17 cellular contexts compared by ENCODE assay signal in the genomic region with DNA sequence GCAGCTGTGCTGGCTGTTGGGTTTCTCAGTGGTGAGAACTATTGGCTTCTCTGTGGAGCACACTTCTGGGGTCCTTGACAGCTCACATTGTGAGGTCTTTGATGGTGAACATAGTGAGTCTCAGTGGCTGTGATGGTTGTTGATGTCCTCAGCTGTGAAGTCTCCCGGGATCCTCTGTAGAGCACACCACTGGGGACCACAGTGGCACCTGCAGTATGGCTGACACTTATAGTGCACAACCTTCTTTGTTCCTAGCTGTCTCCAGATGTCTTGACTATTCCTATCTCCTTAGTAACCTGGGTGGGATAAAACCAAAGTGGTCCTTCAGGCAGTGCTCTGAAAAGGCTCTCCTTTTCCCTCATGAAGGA. TPM values are rescaled to one million over a fixed set of nuclear protein-coding genes. Genes with fewer than 3 reads are reported as not detected.
DNase-seq lines count a peak whose midpoint lies in the region; ATAC-seq, FAIRE-seq and TF ChIP-seq lines count a peak whose summit lies in the region.
"Had no signal": no experiment of that assay in that cellular context is flagged by ENCODE, and none has a peak within 500 bp of the region (broad histone marks: within the 10 kb centered on the region; RNA-seq: fewer than 3 reads in every experiment).

No MANE protein-coding gene starts in this region.

- POLR2A ChIA-PET in GM12878 (lab: Charles Lee): no interaction called here

- H3K27ac Mint-ChIP-seq in stimulated activated memory B cell treated with anti-CD40 and anti-IgM and Interleukin-4, amounts not matched to agents 10 μg/mL and 1 μg/mL and 100 μg/mL, for 72 hours: no peak overlapping the region
- H3K27ac Mint-ChIP-seq in natural killer cell treated with Interleukin-12 subunit alpha and Interleukin-12 subunit beta and Interleukin-15 and Interleukin-18, amount 100 ng/mL, for 72 hours: no peak overlapping the region
- H3K27ac Mint-ChIP-seq: CD4-positive, alpha-beta memory T cell; GM23338 had no signal

- H3K27ac ChIP-seq in DND-41 (ENCODE audit: low read length) (no peak overlapping the region), GM12878 (ENCODE audit: control insufficient read depth, insufficient read depth) (no peak overlapping the region)

- H3K4me3 ChIP-seq in DND-41 (ENCODE audit: low read depth in 1 of 2, low read length in 2 of 2) (no peak overlapping the region), GM12878 (no peak overlapping the region)
- no peak overlapping the region; the same call in 1 of the 2 replicates for H3K4me3 ChIP-seq in Jurkat, Clone E6-1 (ENCODE audit: low read length)
- H3K4me3 ChIP-seq: GM23338 had no signal

- H3K27me3 Mint-ChIP-seq in stimulated activated memory B cell treated with anti-CD40 and anti-IgM and Interleukin-4, amounts not matched to agents 10 μg/mL and 1 μg/mL and 100 μg/mL, for 72 hours: peaks cover 14% of the 10 kb centered on the region
- peaks cover 13 to 18% of the 10 kb centered on the region in 2 donors for H3K27me3 Mint-ChIP-seq in natural killer cell treated with Interleukin-12 subunit alpha and Interleukin-12 subunit beta and Interleukin-15 and Interleukin-18, amount 100 ng/mL, for 72 hours

- H3K79me2 ChIP-seq in DND-41 (ENCODE audit: insufficient read depth, low read length) (no peaks in the 10 kb centered on the region), GM12878 (ENCODE audit: control insufficient read depth, insufficient read depth, low read length) (no peaks in the 10 kb centered on the region)

- DNase-seq in DND-41 (no peak), GM12878 (ENCODE audit: low read depth, low spot score) (no peak), GM19238 (ENCODE audit: insufficient read length, low spot score) (no peak)
- peak; percentile 4 for DNase-seq in Jurkat, Clone E6-1 (ENCODE audit: low read depth, low spot score)
- DNase-seq in natural killer cell treated with Interleukin-12 subunit alpha and Interleukin-12 subunit beta and Interleukin-15 and Interleukin-18, amount 100 ng/mL, for 72 hours (ENCODE audit: low spot score): no peak
- DNase-seq: C1 segment of cervical spinal cord; Calu3; CD4-positive, alpha-beta memory T cell; COR-L47; DMS53; DMS79 treated with DMSO at 0.1 percent for 48 hours; H9 had no signal

- WGBS in GM12878 (ENCODE audit: insufficient coverage, insufficient replicate concordance, low lambda C conversion rate, missing lambda C conversion rate): 59% methylated on average over 1 of the region's 1 CpG

- CTCF ChIA-PET in GM12878 (lab: Yijun Ruan, JAX): interaction anchor here (1.4 to 2.3 kb wide), 2 partner anchors 32 to 201 kb away, joined by 3 to 8 read pairs; no protein-coding TSS in a partner anchor

- TF ChIP-seq EP300 in GM12878 (IDR thresholded peaks at IDR 0.05; ENCODE audit: borderline replicate concordance in 1 of 2, control insufficient read depth in 1 of 2, low read depth in 2 of 2, low read length in 2 of 2): no peak

- H3K36me3 Mint-ChIP-seq in stimulated activated memory B cell treated with anti-CD40 and anti-IgM and Interleukin-4, amounts not matched to agents 10 μg/mL and 1 μg/mL and 100 μg/mL, for 72 hours: no peaks in the 10 kb centered on the region
- H3K36me3 Mint-ChIP-seq in natural killer cell treated with Interleukin-12 subunit alpha and Interleukin-12 subunit beta and Interleukin-15 and Interleukin-18, amount 100 ng/mL, for 72 hours: no peaks in the 10 kb centered on the region
- H3K36me3 Mint-ChIP-seq: CD4-positive, alpha-beta memory T cell had no signal

- no peak for TF ChIP-seq POLR2A in GM12878 (IDR thresholded peaks at IDR 0.05; ENCODE audit: low read depth, low read length)

- no peak for FAIRE-seq in GM12878 (lab: Jason Lieb, UNC)
- FAIRE-seq: G401.6, GM18507 had no signal

- no peak for TF ChIP-seq RAD21 in GM12878 (IDR thresholded peaks at IDR 0.05; ENCODE audit: insufficient read depth, low read depth, low read length)

- intact Hi-C loops in GM12878 (cut with micrococcal nuclease; ENCODE audit: unreplicated experiment): no loop called here

- peaks cover 19% of the 10 kb centered on the region for H3K4me1 Mint-ChIP-seq in stimulated activated memory B cell treated with anti-CD40 and anti-IgM and Interleukin-4, amounts not matched to agents 10 μg/mL and 1 μg/mL and 100 μg/mL, for 72 hours
- no peaks in the 10 kb centered on the region for H3K4me1 Mint-ChIP-seq in natural killer cell treated with Interleukin-12 subunit alpha and Interleukin-12 subunit beta and Interleukin-15 and Interleukin-18, amount 100 ng/mL, for 72 hours (ENCODE audit: low read depth in 2 of 2)
- H3K4me1 Mint-ChIP-seq: GM23338 had no signal

- ATAC-seq in DND-41 (ENCODE audit: insufficient read depth, low read depth) (peak; percentile 24; the same call in 1 of the 3 replicates), GM12878 (peak; percentile 52)
- ATAC-seq in stimulated activated memory B cell treated with anti-CD40 and anti-IgM and Interleukin-4, amounts not matched to agents 10 μg/mL and 1 μg/mL and 100 μg/mL, for 72 hours: peak; percentile 12
- no peak for ATAC-seq in natural killer cell treated with Interleukin-12 subunit alpha and Interleukin-12 subunit beta and Interleukin-15 and Interleukin-18, amount 100 ng/mL, for 72 hours
- ATAC-seq: GM23338, HCT116 had no signal

- SMC1A ChIA-PET in GM12878 (lab: Charles Lee; ENCODE audit: uncharacterized antibody, unreplicated experiment): interaction anchor here (0.6 kb wide), 1 partner anchor 166 kb away, joined by 4 read pairs; no protein-coding TSS in a partner anchor

- no peaks in the 10 kb centered on the region for H3K9me3 Mint-ChIP-seq in stimulated activated memory B cell treated with anti-CD40 and anti-IgM and Interleukin-4, amounts not matched to agents 10 μg/mL and 1 μg/mL and 100 μg/mL, for 72 hours
- no peaks in the 10 kb centered on the region for H3K9me3 Mint-ChIP-seq in natural killer cell treated with Interleukin-12 subunit alpha and Interleukin-12 subunit beta and Interleukin-15 and Interleukin-18, amount 100 ng/mL, for 72 hours
- H3K9me3 Mint-ChIP-seq: CD4-positive, alpha-beta memory T cell; GM23338 had no signal

- no peak overlapping the region for H3K4me2 ChIP-seq in DND-41 (ENCODE audit: insufficient read depth, low read length)
- H3K4me2 ChIP-seq in GM12878 (ENCODE audit: control insufficient read depth, insufficient read depth): no peak overlapping the region
- H3K4me2 ChIP-seq: GM23338 had no signal

- no peaks in the 10 kb centered on the region for H3K36me3 ChIP-seq in DND-41 (ENCODE audit: insufficient read depth, low read length)
- H3K36me3 ChIP-seq in GM12878 (ENCODE audit: control insufficient read depth in 2 of 2, insufficient read depth in 2 of 2, low read length in 1 of 2): no peaks in the 10 kb centered on the region

- no peak overlapping the region for H3K9ac ChIP-seq in DND-41 (ENCODE audit: low read depth, low read length)
- H3K9ac ChIP-seq in GM12878 (ENCODE audit: control insufficient read depth, insufficient read depth, low read length): no peak overlapping the region

- no peaks in the 10 kb centered on the region for H3K9me3 ChIP-seq in DND-41 (ENCODE audit: insufficient read depth, low read length, severe bottlenecking)
- H3K9me3 ChIP-seq in GM12878 (replicated peaks; ENCODE audit: control insufficient read depth, insufficient read depth, low read length): no peaks in the 10 kb centered on the region; the same call in 2 of the 3 replicates

- no peak overlapping the region for H2AFZ ChIP-seq in DND-41 (ENCODE audit: low read depth, low read length)
- no peak overlapping the region for H2AFZ ChIP-seq in GM12878 (ENCODE audit: control insufficient read depth, low read depth, low read length)
- H2AFZ ChIP-seq: GM23338 had no signal

- no peak overlapping the region for H3K4me3 Mint-ChIP-seq in stimulated activated memory B cell treated with anti-CD40 and anti-IgM and Interleukin-4, amounts not matched to agents 10 μg/mL and 1 μg/mL and 100 μg/mL, for 72 hours
- no peak overlapping the region for H3K4me3 Mint-ChIP-seq in natural killer cell treated with Interleukin-12 subunit alpha and Interleukin-12 subunit beta and Interleukin-15 and Interleukin-18, amount 100 ng/mL, for 72 hours
- H3K4me3 Mint-ChIP-seq: CD4-positive, alpha-beta memory T cell; GM23338; H9 had no signal

- H3K27me3 ChIP-seq in DND-41 (ENCODE audit: insufficient read depth, low read length, poor library complexity) (peaks cover 6% of the 10 kb centered on the region), GM12878 (replicated peaks in 1 of 2; ENCODE audit: control insufficient read depth in 2 of 2, insufficient read depth in 2 of 2, low read length in 1 of 2) (no peaks in the 10 kb centered on the region; a peak in 1 of 4 replicates)

- no peak for TF ChIP-seq CTCF in DND-41 (IDR thresholded peaks at IDR 0.05; ENCODE audit: borderline replicate concordance, extremely low read depth, low read length, poor library complexity, severe bottlenecking)
- TF ChIP-seq CTCF in GM12878 (IDR thresholded peaks at IDR 0.05 in 2 of 3, conservative IDR thresholded peaks at IDR 0.05 in 1 of 3; ENCODE audit: control insufficient read depth in 2 of 3, extremely low read depth in 1 of 3, insufficient read depth in 1 of 3, low read depth in 3 of 3, low read length in 3 of 3): no peak

- no peaks in the 10 kb centered on the region for H3K4me1 ChIP-seq in DND-41 (ENCODE audit: insufficient read depth, low read length)
- H3K4me1 ChIP-seq in GM12878 (ENCODE audit: control insufficient read depth, insufficient read depth, low read length): no peaks in the 10 kb centered on the region

- no peaks in the 10 kb centered on the region for H4K20me1 ChIP-seq in DND-41 (ENCODE audit: insufficient read depth, low read length)
- no peaks in the 10 kb centered on the region for H4K20me1 ChIP-seq in GM12878 (ENCODE audit: control insufficient read depth, insufficient read depth)

- BruUV-seq in GM12878 (replicated peaks; lab: Mats Ljungman, UMichigan): no TSS peak

- in situ Hi-C loops in GM12878 (cut with MboI): no loop called here

- RAD21 ChIA-PET in GM12878 (lab: Charles Lee; ENCODE audit: unreplicated experiment): no interaction called here

RNA-seq across cellular contexts. Expression of a gene that starts 34.3 kb away (rescaled TPM):
- 70.5 TPM for polyA plus RNA-seq in Jurkat, Clone E6-1 (2012; ENCODE audit: insufficient read depth, insufficient read length)
- 120 and 131 TPM in 2 replicates for total RNA-seq in GM12878 (2013; cell fraction: nucleolus; rRNA removed)
- total RNA-seq in GM12878 (2014; rRNA removed) (36.7 and 43.1 TPM in 2 replicates), GM12878 (2014; rRNA removed; fragmentation: Illumina TruSeq; extraction: Trizol) (58.5 and 59.4 TPM in 2 replicates), GM12878 (2021) (44.1 and 46.4 TPM in 2 replicates)
- polyA plus RNA-seq in GM12878 (2011; ENCODE audit: low read depth): 12.1 TPM
- polyA plus RNA-seq in GM12878 (2011; rRNA removed) (53.0 and 63.1 TPM in 2 replicates), GM12878 (2014; fragmentation: Illumina TruSeq; extraction: Trizol) (59.8 TPM in 2 replicates), GM12878 (2014; fragmentation: Nextera tagmentation; extraction: Ambion mirVana) (10 to 100 TPM; 53.1 to 55.4 TPM), GM12878 (2014; rRNA removed) (24.9 and 32.6 TPM in 2 replicates), GM12878 (2016; fragmentation: Nextera tagmentation; extraction: Ambion mirVana) (100 to 1,000 TPM in 1 of 2 experiments, 10 to 100 TPM in 1; 95.0 to 108 TPM)
- 24.9 and 41.1 TPM in 2 replicates for polyA plus RNA-seq in GM12878 (2011; cell fraction: cytosol; rRNA removed)
- 29.5 and 50.2 TPM in 2 replicates for polyA plus RNA-seq in GM12878 (2011; cell fraction: nucleus; rRNA removed)
- 19.1 and 23.7 TPM in 2 replicates for polyA plus RNA-seq in GM12878 (2012)
- 37.2 and 53.5 TPM in 2 replicates for polyA minus RNA-seq in GM12878 (2011; rRNA and poly(A)+ RNA removed)
- polyA minus RNA-seq in GM12878 (2011; cell fraction: cytosol; rRNA and poly(A)+ RNA removed): 19.5 and 25.8 TPM in 2 replicates
- polyA minus RNA-seq in GM12878 (2011; cell fraction: nucleus; rRNA and poly(A)+ RNA removed): 72.3 and 136 TPM in 2 replicates
- 100 to 1,000 TPM in 1 of 2 donors, 10 to 100 TPM in 1; 69.0 to 103 TPM for total RNA-seq in natural killer cell treated with Interleukin-12 subunit alpha and Interleukin-12 subunit beta and Interleukin-15 and Interleukin-18, amount 100 ng/mL, for 72 hours

Comparison
In these comparisons a context has a peak if more than half of its experiments do, and no peak if none do; other contexts are left out.
1. ATAC-seq: peak in DND-41 (single experiment), GM12878 (single experiment) and stimulated activated memory B cell treated with anti-CD40 and anti-IgM and Interleukin-4, amounts not matched to agents 10 μg/mL and 1 μg/mL and 100 μg/mL, for 72 hours (single experiment); none in natural killer cell treated with Interleukin-12 subunit alpha and Interleukin-12 subunit beta and Interleukin-15 and Interleukin-18, amount 100 ng/mL, for 72 hours (0 of 2).